7 cellular contexts compared by ENCODE assay signal in genomic region chr3:40907907-40908465, GRCh38.
DNase-seq lines count a peak whose midpoint lies in the region; ATAC-seq and TF ChIP-seq lines count a peak whose summit lies in the region.
"Not testable (repeated sequence)": the region's sequence is repeated elsewhere in the genome, so short reads cannot be mapped to it uniquely, and the experiment has no call there.

No MANE protein-coding gene starts in this region.

- H3K27ac Mint-ChIP-seq in H9 (peak overlapping the region; percentile 66 to 98 (median 94); a peak in 4 of 7 replicates), WTC11 (peak overlapping the region; percentile 91), endodermal cell (peak overlapping the region; percentile 98), progenitor cell of endocrine pancreas (peak overlapping the region; percentile 96)
- H3K27ac Mint-ChIP-seq in nephron progenitor cell: not testable (repeated sequence)

- not testable (repeated sequence) for H2BK15ac ChIP-seq in H9 (ENCODE audit: low read depth, low read length)

- H3K27me3 ChIP-seq in H9 (ENCODE audit: insufficient read depth, low read length); endodermal cell (ENCODE audit: control insufficient read depth, insufficient read depth, low read length, poor library complexity, severe bottlenecking); hepatocyte; iPS-20b (ENCODE audit: insufficient read depth, low read length): not testable (repeated sequence)

- H3K4me1 Mint-ChIP-seq in H9: peaks cover 3 to 17% of the 10 kb centered on the region in 2 experiments; a peak in 3 of 4 replicates
- H3K4me1 Mint-ChIP-seq in WTC11, endodermal cell: not testable (repeated sequence)
- peaks cover 28% of the 10 kb centered on the region for H3K4me1 Mint-ChIP-seq in nephron progenitor cell
- peaks cover 11% of the 10 kb centered on the region for H3K4me1 Mint-ChIP-seq in progenitor cell of endocrine pancreas (ENCODE audit: low read depth)

- not testable (repeated sequence) for H3K36me3 Mint-ChIP-seq in H9 (ENCODE audit: insufficient read depth in 1 of 3, low read depth in 3 of 3); WTC11; endodermal cell (ENCODE audit: low read depth); nephron progenitor cell (ENCODE audit: low read depth); progenitor cell of endocrine pancreas (ENCODE audit: insufficient read depth)

- not testable (repeated sequence) for H2BK20ac ChIP-seq in H9 (ENCODE audit: low read depth, low read length, poor library complexity, severe bottlenecking)

- not testable (repeated sequence) for H3K23me2 ChIP-seq in H9 (ENCODE audit: insufficient read length, low read depth, low read length, poor library complexity, severe bottlenecking)

- H3K79me2 ChIP-seq in H9 (ENCODE audit: insufficient read depth, low read length); hepatocyte: not testable (repeated sequence)

- H3K4me2 ChIP-seq in H9 (ENCODE audit: insufficient read depth, insufficient read length, low read length) (peak overlapping the region; percentile 56), hepatocyte (peak overlapping the region; percentile 77)

- not testable (repeated sequence) for H2BK5ac ChIP-seq in H9 (ENCODE audit: insufficient read length, low read length)

- not testable (repeated sequence) for H3K9ac ChIP-seq in H9 (ENCODE audit: extremely low read depth, insufficient read length, low read length)
- H3K9ac ChIP-seq in endodermal cell (ENCODE audit: extremely low read depth, low read length, poor library complexity, severe bottlenecking) (peak overlapping the region; percentile 15), iPS-20b (ENCODE audit: low read depth, low read length) (peak overlapping the region; percentile 63; the same call in 1 of the 2 replicates)

- not testable (repeated sequence) for H3K14ac ChIP-seq in H9 (ENCODE audit: insufficient read depth, low read length)

- CTCF ChIA-PET in WTC11 (lab: Charles Lee): interaction anchor here (0.6 kb wide), 1 partner anchor 531 kb away, joined by 3 read pairs; no protein-coding TSS in a partner anchor

- not testable (repeated sequence) for ATAC-seq in WTC11

- WGBS in H9 (ENCODE audit: extremely low coverage, insufficient read length, low lambda C conversion rate): no CpG with 5 or more reads among the region's 26 CpGs
- 36 to 52% methylated on average over 17 to 26 of the region's 26 CpGs for WGBS in endodermal cell (ENCODE audit: insufficient coverage in 1 of 2, insufficient read length in 1 of 2), 2 experiments
- 28% methylated on average over 25 of the region's 26 CpGs for WGBS in hepatocyte (ENCODE audit: low lambda C conversion rate, missing lambda C conversion rate)

- not testable (repeated sequence) for H3K27me3 Mint-ChIP-seq in H9 (ENCODE audit: low read depth); WTC11 (ENCODE audit: low read depth); endodermal cell (ENCODE audit: insufficient read depth); nephron progenitor cell (ENCODE audit: low read depth, poor library complexity); progenitor cell of endocrine pancreas

- H3K4me3 ChIP-seq in endodermal cell (ENCODE audit: low read length): peak overlapping the region; percentile 67
- H3K4me3 ChIP-seq in hepatocyte: peak overlapping the region; percentile 18
- peak overlapping the region; percentile 57 for H3K4me3 ChIP-seq in iPS-20b (ENCODE audit: low read length)

- DNase-seq in H9; WTC11 (ENCODE audit: low spot score); hepatocyte (ENCODE audit: low spot score); nephron progenitor cell; progenitor cell of endocrine pancreas (ENCODE audit: low spot score, unreplicated experiment): not testable (repeated sequence)
- DNase-seq in endodermal cell: peak; percentile 57

- H3K9me3 Mint-ChIP-seq in H9; WTC11; endodermal cell; progenitor cell of endocrine pancreas (ENCODE audit: low read depth): not testable (repeated sequence)
- H3K9me3 Mint-ChIP-seq in nephron progenitor cell: peaks cover 17% of the 10 kb centered on the region

- not testable (repeated sequence) for H4K8ac ChIP-seq in H9 (replicated peaks; ENCODE audit: insufficient read length, low read depth, low read length)

- H3K9me3 ChIP-seq in H9 (ENCODE audit: control insufficient read depth, low read depth, low read length); endodermal cell (ENCODE audit: control insufficient read depth, low read length); hepatocyte (ENCODE audit: low read depth); iPS-20b (ENCODE audit: insufficient read depth, low read depth, low read length): not testable (repeated sequence)

- H2BK120ac ChIP-seq in H9 (ENCODE audit: low read depth, low read length, poor library complexity, severe bottlenecking): not testable (repeated sequence)

- not testable (repeated sequence) for H3K9me2 ChIP-seq in hepatocyte (replicated peaks; ENCODE audit: insufficient read depth)

- H3T11ph ChIP-seq in H9 (ENCODE audit: low read length): not testable (repeated sequence)

- not testable (repeated sequence) for TF ChIP-seq CTCF in H9 (conservative IDR thresholded peaks at IDR 0.05); WTC11 (IDR thresholded peaks at IDR 0.05); endodermal cell (conservative IDR thresholded peaks at IDR 0.05); hepatocyte (IDR thresholded peaks at IDR 0.05; ENCODE audit: poor library complexity); nephron progenitor cell (IDR thresholded peaks at IDR 0.05); progenitor cell of endocrine pancreas (IDR thresholded peaks at IDR 0.05; ENCODE audit: unreplicated experiment)

- not testable (repeated sequence) for H3K4me1 ChIP-seq in H9 (ENCODE audit: insufficient read depth, low read length); endodermal cell (ENCODE audit: control insufficient read depth, insufficient read depth, low read length); iPS-20b (ENCODE audit: insufficient read depth, low read length)
- H3K4me1 ChIP-seq in hepatocyte (ENCODE audit: insufficient read depth): peaks cover 12% of the 10 kb centered on the region

- not testable (repeated sequence) for H2BK12ac ChIP-seq in H9 (ENCODE audit: insufficient read length, low read depth, low read length)

- not testable (repeated sequence) for H4K5ac ChIP-seq in H9 (ENCODE audit: insufficient read length, low read depth, low read length)

- not testable (repeated sequence) for H3K79me1 ChIP-seq in H9 (ENCODE audit: insufficient read depth, low read depth, low read length, poor library complexity, severe bottlenecking)

- H3K36me3 ChIP-seq in endodermal cell (ENCODE audit: control insufficient read depth, insufficient read depth, low read length); hepatocyte (replicated peaks; ENCODE audit: insufficient read depth, low read depth); iPS-20b (ENCODE audit: insufficient read depth, low read depth, low read length): not testable (repeated sequence)

- H4K20me1 ChIP-seq in H9 (ENCODE audit: control insufficient read depth, insufficient read depth, insufficient read length); hepatocyte (ENCODE audit: insufficient read depth, poor library complexity, severe bottlenecking): not testable (repeated sequence)

- POLR2A ChIA-PET in WTC11 (lab: Charles Lee): not testable (repeated sequence)

- not testable (repeated sequence) for H2AFZ ChIP-seq in H9 (ENCODE audit: low read length)
- peak overlapping the region; percentile 88 for H2AFZ ChIP-seq in hepatocyte

- not testable (repeated sequence) for H3K18ac ChIP-seq in H9 (ENCODE audit: insufficient read length, low read depth, low read length)

- not testable (repeated sequence) for H3K4ac ChIP-seq in H9 (ENCODE audit: low read depth, low read length)

- not testable (repeated sequence) for H3K56ac ChIP-seq in H9 (ENCODE audit: insufficient read length, low read depth, low read length)

- H3K4me3 Mint-ChIP-seq in H9 (peak overlapping the region; percentile 86 to 90), WTC11 (peak overlapping the region; percentile 88), endodermal cell (peak overlapping the region; percentile 80), nephron progenitor cell (peak overlapping the region; percentile 83), progenitor cell of endocrine pancreas (ENCODE audit: low read depth) (peak overlapping the region; percentile 83)

- H3K27ac ChIP-seq in H9 (ENCODE audit: insufficient read length, low read depth, low read length); endodermal cell (ENCODE audit: low read depth, low read length); iPS-20b (ENCODE audit: low read length): not testable (repeated sequence)
- peak overlapping the region; percentile 21 for H3K27ac ChIP-seq in hepatocyte

- not testable (repeated sequence) for H2AK5ac ChIP-seq in H9 (ENCODE audit: insufficient read length, low read length)

- not testable (repeated sequence) for H3K23ac ChIP-seq in H9 (ENCODE audit: insufficient read length, low read depth, low read length)

- not testable (repeated sequence) for H4K91ac ChIP-seq in H9 (ENCODE audit: insufficient read length, low read depth, low read length)
